In the genomic region with DNA sequence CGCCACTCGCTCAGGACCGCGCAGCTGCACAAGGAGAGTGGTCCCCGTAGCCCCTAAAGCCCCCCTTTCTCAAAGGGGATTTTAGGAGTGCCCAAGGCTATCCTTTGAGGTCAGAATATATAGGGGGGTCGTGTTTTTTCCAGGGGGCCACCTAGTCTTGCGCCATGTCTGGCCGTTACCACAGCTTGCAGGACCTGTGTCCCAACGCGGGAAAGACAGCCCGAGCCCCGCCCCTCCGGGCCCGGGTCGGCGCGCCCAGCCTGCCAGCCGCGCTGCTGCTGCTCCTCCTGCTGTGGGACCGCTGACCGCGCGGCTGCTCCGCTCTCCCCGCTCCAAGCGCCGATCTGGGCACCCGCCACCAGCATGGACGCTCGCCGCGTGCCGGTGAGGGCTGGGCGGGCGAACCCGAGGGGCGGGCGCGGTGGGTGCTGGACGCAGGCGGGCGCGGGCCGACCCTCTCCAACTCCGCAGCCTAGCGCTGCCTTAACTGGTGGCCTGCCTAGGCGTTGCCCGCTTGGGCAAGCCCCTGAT, we compare ENCODE assay signal across 8 cellular contexts. TPM values are rescaled to one million over a fixed set of nuclear protein-coding genes. Genes with fewer than 3 reads are reported as not detected.
DNase-seq lines count a peak whose midpoint lies in the region; ATAC-seq and TF ChIP-seq lines count a peak whose summit lies in the region.

A gene (plus strand): TSS at position 272 of the 531 bp plus-strand sequence. CDS start 92 bp downstream, at position 364.

- TF ChIP-seq CTCF in WTC11 (IDR thresholded peaks at IDR 0.05) (no peak), choroid plexus epithelial cell (conservative IDR thresholded peaks at IDR 0.05; ENCODE audit: low read depth, low read length) (no peak), left lung (IDR thresholded peaks at IDR 0.05) (no peak)

- POLR2A ChIA-PET in WTC11 (lab: Charles Lee) = no interaction called here

- peaks cover 21% of the 10 kb centered on the region for H3K9me3 Mint-ChIP-seq in WTC11

- no peaks in the 10 kb centered on the region for H3K27me3 Mint-ChIP-seq in WTC11 (ENCODE audit: low read depth)

- CTCF ChIA-PET in WTC11 (lab: Charles Lee) = interaction anchor here (1.0 to 2.1 kb wide), 3 partner anchors 264 to 327 kb away, joined by 3 to 4 read pairs (median 3); no protein-coding TSS in a partner anchor

- H3K4me1 ChIP-seq in left lung = peaks cover 4 to 30% of the 10 kb centered on the region in 2 donors

- no peaks in the 10 kb centered on the region for H3K9me3 ChIP-seq in left lung

- peak within 1 kb of the TSS; percentile 90 for H3K4me3 Mint-ChIP-seq in WTC11

- H3K27me3 ChIP-seq in left lung = peaks cover 27 to 81% of the 10 kb centered on the region in 2 donors

- intact Hi-C loops in left lung (cut with DNase I) = no loop called here

- no peaks in the 10 kb centered on the region for H3K36me3 ChIP-seq in left lung

- peak within 1 kb of the TSS; percentile 81 for H3K4me3 ChIP-seq in choroid plexus epithelial cell (ENCODE audit: low read depth, low read length)
- H3K4me3 ChIP-seq in left lung = peak within 1 kb of the TSS; percentile 54 to 57

- peaks cover 45% of the 10 kb centered on the region for H3K4me1 Mint-ChIP-seq in WTC11

- peak; percentile 81 for DNase-seq in ACHN
- DNase-seq in NCI-H2171 (lab: John Stamatoyannopoulos, UW) = peak; percentile 80
- DNase-seq in WTC11 (ENCODE audit: low spot score) = peak; percentile 81
- peak; percentile 59 for DNase-seq in choroid plexus epithelial cell (ENCODE audit: low read depth)
- DNase-seq in left lung = peak; percentile 64 to 88
- DNase-seq in stimulated activated CD4-positive, alpha-beta T cell treated with anti-CD3 and anti-CD28 coated beads, TNF-alpha, amount 100 ng/mL, for 24 hours (ENCODE audit: low read depth in 3 of 3) = peak; percentile 31 to 77 (median 41)

- in situ Hi-C loops in ACHN (cut with HindIII; ENCODE audit: low pct_ligation_motif_present, low pct_unique_long_range_greater_than_20kb, low sequenced_read_pairs) = no loop called here

- H3K27ac Mint-ChIP-seq in WTC11 = peak within 1 kb of the TSS; percentile 98

- no peak within 1 kb of the TSS for H3K27ac ChIP-seq in left lung

- H3K36me3 Mint-ChIP-seq in WTC11 = peaks cover 17% of the 10 kb centered on the region

- peak; percentile 43 for ATAC-seq in GM18519 (IDR thresholded peaks at IDR 0.05; ENCODE audit: low FRiP score, unreplicated experiment)
- ATAC-seq in HG03045 (IDR thresholded peaks at IDR 0.05; ENCODE audit: unreplicated experiment) = peak; percentile 64
- ATAC-seq in WTC11 = peak; percentile 72
- peak; percentile 92 for ATAC-seq in left lung

TF ChIP-seq in WTC11, 78 proteins besides CTCF, POLR2A, EP300 and RAD21 (continues in another document):
- TF ChIP-seq FOXP1 (CRISPR knock-in tag; IDR thresholded peaks at IDR 0.05; ENCODE audit: borderline replicate concordance) (peak; percentile 91), RORB (CRISPR knock-in tag; IDR thresholded peaks at IDR 0.05) (no peak), CREM (CRISPR knock-in tag; IDR thresholded peaks at IDR 0.05) (peak; percentile 81), FOXJ3 (CRISPR knock-in tag; IDR thresholded peaks at IDR 0.05; ENCODE audit: borderline replicate concordance) (no peak), ETV6 (CRISPR knock-in tag; IDR thresholded peaks at IDR 0.05) (peak; percentile 98), FOXK1 (CRISPR knock-in tag; IDR thresholded peaks at IDR 0.05) (peak; percentile 83), ZNF416 (CRISPR knock-in tag; IDR thresholded peaks at IDR 0.05) (no peak), SMAD4 (CRISPR knock-in tag; IDR thresholded peaks at IDR 0.05) (peak; percentile 92), JUN (CRISPR knock-in tag; IDR thresholded peaks at IDR 0.05) (peak; percentile 94), EMX1 (CRISPR knock-in tag; IDR thresholded peaks at IDR 0.05) (no peak), ZNF317 (CRISPR knock-in tag; IDR thresholded peaks at IDR 0.05; ENCODE audit: borderline replicate concordance, low read depth) (0 out of 2 replicates have a peak, but pooled peaks have one; percentile 18), TEAD1 (CRISPR knock-in tag; IDR thresholded peaks at IDR 0.05) (peak; percentile 96), ZNF263 (CRISPR knock-in tag; IDR thresholded peaks at IDR 0.05; ENCODE audit: low read depth) (0 out of 2 replicates have a peak, but pooled peaks have one; percentile 24), NR2C2 (CRISPR knock-in tag; IDR thresholded peaks at IDR 0.05) (peak; percentile 58; the same call in 1 of the 2 replicates), ZNF232 (CRISPR knock-in tag; IDR thresholded peaks at IDR 0.05) (peak; percentile 96), CREB1 (CRISPR knock-in tag; IDR thresholded peaks at IDR 0.05) (peak; percentile 88; the same call in 1 of the 2 replicates)
- TF ChIP-seq, protein P1, sequence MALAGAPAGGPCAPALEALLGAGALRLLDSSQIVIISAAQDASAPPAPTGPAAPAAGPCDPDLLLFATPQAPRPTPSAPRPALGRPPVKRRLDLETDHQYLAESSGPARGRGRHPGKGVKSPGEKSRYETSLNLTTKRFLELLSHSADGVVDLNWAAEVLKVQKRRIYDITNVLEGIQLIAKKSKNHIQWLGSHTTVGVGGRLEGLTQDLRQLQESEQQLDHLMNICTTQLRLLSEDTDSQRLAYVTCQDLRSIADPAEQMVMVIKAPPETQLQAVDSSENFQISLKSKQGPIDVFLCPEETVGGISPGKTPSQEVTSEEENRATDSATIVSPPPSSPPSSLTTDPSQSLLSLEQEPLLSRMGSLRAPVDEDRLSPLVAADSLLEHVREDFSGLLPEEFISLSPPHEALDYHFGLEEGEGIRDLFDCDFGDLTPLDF (CRISPR knock-in tag; IDR thresholded peaks at IDR 0.05) = peak; percentile 96
- TF ChIP-seq, protein P2, sequence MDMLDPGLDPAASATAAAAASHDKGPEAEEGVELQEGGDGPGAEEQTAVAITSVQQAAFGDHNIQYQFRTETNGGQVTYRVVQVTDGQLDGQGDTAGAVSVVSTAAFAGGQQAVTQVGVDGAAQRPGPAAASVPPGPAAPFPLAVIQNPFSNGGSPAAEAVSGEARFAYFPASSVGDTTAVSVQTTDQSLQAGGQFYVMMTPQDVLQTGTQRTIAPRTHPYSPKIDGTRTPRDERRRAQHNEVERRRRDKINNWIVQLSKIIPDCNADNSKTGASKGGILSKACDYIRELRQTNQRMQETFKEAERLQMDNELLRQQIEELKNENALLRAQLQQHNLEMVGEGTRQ (CRISPR knock-in tag; IDR thresholded peaks at IDR 0.05) = peak; percentile 28
- TF ChIP-seq, protein P3, sequence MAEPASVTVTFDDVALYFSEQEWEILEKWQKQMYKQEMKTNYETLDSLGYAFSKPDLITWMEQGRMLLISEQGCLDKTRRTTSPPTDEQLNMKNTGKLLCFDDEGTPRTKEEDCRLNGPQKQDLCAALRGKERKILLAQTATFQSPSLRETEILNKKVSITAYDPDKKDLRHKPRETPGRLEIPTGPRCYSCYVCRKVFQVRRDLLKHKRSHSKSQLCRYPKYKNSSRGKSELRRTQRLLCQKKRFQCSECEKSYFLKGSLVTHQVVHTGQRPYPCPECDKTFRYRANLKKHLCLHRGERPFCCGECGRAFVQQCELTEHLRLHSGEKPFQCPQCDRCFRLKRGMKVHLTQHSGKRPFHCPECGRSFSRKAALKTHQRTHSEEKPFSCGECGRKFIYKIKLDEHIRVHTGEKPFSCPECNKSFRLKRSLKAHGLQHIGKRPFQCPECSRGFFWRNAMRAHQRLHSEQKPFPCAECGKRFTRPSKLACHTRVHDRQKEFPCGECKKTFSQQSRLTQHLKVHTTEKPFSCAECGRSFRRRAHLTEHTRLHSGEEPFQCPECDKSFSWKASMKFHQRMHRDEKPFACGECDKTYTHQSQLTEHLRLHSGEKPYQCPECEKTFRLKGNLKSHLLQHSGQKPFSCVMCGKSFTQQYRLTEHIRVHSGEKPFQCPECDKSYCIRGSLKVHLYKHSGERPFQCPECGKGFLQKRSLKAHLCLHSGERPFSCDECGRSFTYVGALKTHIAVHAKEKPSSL (CRISPR knock-in tag; conservative IDR thresholded peaks at IDR 0.05) = no peak
- TF ChIP-seq, protein P4, sequence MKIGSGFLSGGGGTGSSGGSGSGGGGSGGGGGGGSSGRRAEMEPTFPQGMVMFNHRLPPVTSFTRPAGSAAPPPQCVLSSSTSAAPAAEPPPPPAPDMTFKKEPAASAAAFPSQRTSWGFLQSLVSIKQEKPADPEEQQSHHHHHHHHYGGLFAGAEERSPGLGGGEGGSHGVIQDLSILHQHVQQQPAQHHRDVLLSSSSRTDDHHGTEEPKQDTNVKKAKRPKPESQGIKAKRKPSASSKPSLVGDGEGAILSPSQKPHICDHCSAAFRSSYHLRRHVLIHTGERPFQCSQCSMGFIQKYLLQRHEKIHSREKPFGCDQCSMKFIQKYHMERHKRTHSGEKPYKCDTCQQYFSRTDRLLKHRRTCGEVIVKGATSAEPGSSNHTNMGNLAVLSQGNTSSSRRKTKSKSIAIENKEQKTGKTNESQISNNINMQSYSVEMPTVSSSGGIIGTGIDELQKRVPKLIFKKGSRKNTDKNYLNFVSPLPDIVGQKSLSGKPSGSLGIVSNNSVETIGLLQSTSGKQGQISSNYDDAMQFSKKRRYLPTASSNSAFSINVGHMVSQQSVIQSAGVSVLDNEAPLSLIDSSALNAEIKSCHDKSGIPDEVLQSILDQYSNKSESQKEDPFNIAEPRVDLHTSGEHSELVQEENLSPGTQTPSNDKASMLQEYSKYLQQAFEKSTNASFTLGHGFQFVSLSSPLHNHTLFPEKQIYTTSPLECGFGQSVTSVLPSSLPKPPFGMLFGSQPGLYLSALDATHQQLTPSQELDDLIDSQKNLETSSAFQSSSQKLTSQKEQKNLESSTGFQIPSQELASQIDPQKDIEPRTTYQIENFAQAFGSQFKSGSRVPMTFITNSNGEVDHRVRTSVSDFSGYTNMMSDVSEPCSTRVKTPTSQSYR (CRISPR knock-in tag; IDR thresholded peaks at IDR 0.05) = peak; percentile 78
- TF ChIP-seq, protein P5, sequence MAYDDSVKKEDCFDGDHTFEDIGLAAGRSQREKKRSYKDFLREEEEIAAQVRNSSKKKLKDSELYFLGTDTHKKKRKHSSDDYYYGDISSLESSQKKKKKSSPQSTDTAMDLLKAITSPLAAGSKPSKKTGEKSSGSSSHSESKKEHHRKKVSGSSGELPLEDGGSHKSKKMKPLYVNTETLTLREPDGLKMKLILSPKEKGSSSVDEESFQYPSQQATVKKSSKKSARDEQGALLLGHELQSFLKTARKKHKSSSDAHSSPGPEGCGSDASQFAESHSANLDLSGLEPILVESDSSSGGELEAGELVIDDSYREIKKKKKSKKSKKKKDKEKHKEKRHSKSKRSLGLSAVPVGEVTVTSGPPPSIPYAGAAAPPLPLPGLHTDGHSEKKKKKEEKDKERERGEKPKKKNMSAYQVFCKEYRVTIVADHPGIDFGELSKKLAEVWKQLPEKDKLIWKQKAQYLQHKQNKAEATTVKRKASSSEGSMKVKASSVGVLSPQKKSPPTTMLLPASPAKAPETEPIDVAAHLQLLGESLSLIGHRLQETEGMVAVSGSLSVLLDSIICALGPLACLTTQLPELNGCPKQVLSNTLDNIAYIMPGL (CRISPR knock-in tag; IDR thresholded peaks at IDR 0.05) = peak; percentile 85

RNA-seq across cellular contexts. Expression of the gene that starts here (rescaled TPM):
- total RNA-seq in WTC11 (2021) = 64.2 to 79.7 TPM (median 66.6 TPM) in 3 replicates
- total RNA-seq in left lung = 1 to 10 TPM; 2.3 to 5.4 TPM

Comparison
In these comparisons a context has a peak if more than half of its experiments do, and no peak if none do; other contexts are left out.
1. RNA of the gene that starts here (total RNA-seq): 64.2 to 79.7 TPM in WTC11; 2.3 to 5.4 TPM in left lung; every median in the first group is over 10 times any median in the second.
2. Peak in every context shown above with its lines, with median percentiles within 50 percentile points of each other: DNase-seq and ATAC-seq.